ENCODE assay signal across 18 cellular contexts in the genomic region with DNA sequence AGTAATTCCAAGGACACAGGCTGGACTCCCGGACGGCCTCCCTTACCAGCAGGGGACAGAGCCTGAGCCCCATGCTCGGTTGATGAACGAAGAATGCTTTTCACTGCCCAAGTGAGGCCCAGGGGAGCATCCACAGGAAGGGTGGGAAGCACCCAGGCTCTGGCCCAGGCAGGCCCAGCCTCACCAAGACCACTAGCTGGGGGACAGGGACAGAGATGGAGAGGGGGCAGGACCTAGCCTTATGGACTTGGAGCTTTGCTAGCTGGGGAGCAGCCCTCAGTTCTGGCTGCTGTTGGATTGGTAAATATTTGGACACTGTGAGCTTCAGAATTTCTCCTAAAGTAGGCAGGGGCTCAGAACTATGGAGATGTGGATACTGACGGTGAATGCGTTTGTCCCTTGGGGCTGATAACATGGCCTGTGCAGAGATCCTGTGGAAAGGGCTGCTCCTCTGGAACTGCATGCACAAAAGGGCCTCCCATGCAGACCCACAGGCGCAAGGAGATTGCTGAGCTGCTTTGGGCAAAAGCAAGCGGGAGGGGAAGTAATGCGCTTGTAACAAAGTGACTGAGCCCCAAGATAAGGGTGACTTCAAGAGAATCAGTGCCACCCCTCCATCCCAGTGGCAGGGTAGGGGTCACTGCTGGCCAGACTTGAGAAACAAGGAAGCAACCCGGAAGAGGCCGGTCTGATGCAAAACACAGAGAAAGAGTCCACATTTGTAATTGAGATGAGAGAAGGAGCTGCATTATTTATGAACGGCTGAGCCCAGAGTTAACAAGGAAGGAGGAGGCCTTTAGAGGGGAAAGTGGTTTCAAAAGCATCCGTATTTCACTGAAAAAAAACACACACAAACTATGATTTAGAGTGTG.
A peak's percentile ranks its signal among the peaks of the same experiment; 100 is the strongest.
DNase-seq lines count a peak whose midpoint lies in the region; ATAC-seq, FAIRE-seq and TF ChIP-seq lines count a peak whose summit lies in the region.
"Had no signal": no experiment of that assay in that cellular context is flagged by ENCODE, and none has a peak within 500 bp of the region (broad histone marks: within the 10 kb centered on the region; RNA-seq: fewer than 3 reads in every experiment).

No MANE protein-coding gene starts in this region.

- no peak for FAIRE-seq in H1 (lab: Jason Lieb, UNC)
- FAIRE-seq: pancreas had no signal

- H3K4me3 ChIP-seq in OCI-LY7 (ENCODE audit: low read depth, low read length, poor library complexity, severe bottlenecking), result no peak overlapping the region
- no peak overlapping the region for H3K4me3 ChIP-seq in H1 (ENCODE audit: extremely low read depth in 1 of 4, insufficient read depth in 2 of 4, low read depth in 3 of 4, low read length in 4 of 4)
- H3K4me3 ChIP-seq: esophagus squamous epithelium, pancreas, thoracic aorta had no signal

- peak overlapping the region; percentile 53 for H3K27ac Mint-ChIP-seq in progenitor cell of endocrine pancreas

- CTCF ChIA-PET in OCI-LY7 (lab: Charles Lee; ENCODE audit: unreplicated experiment) (no interaction called here), H1 (lab: Charles Lee; ENCODE audit: partially characterized antibody) (no interaction called here)

- H3K4me2 ChIP-seq in OCI-LY7 (ENCODE audit: low read length), result no peak overlapping the region
- no peak overlapping the region for H3K4me2 ChIP-seq in H1 (ENCODE audit: insufficient read depth in 1 of 2, low read depth in 2 of 2, low read length in 2 of 2)

- no peak overlapping the region for H4K5ac ChIP-seq in H1 (ENCODE audit: insufficient read length, low read depth, low read length)

- no peak overlapping the region for H2BK20ac ChIP-seq in H1 (ENCODE audit: low read length)

- H3K9me3 ChIP-seq in OCI-LY7 (ENCODE audit: low read length) (no peaks in the 10 kb centered on the region), H1 (ENCODE audit: insufficient read depth in 2 of 2, low read depth in 1 of 2, low read length in 1 of 2) (peaks cover 0 to 6% of the 10 kb centered on the region in 2 experiments; a peak in 1 of 4 replicates)
- H3K9me3 ChIP-seq: esophagus squamous epithelium, pancreas, thoracic aorta had no signal

- H3K4me1 ChIP-seq in OCI-LY7 (ENCODE audit: insufficient read depth, low read length, poor library complexity, severe bottlenecking), result no peaks in the 10 kb centered on the region
- no peaks in the 10 kb centered on the region for H3K4me1 ChIP-seq in H1 (replicated peaks in 1 of 4; ENCODE audit: control insufficient read depth in 3 of 4, insufficient read depth in 4 of 4, low read length in 3 of 4)
- H3K4me1 ChIP-seq: pancreas had no signal

- 81% methylated on average over 13 of the region's 13 CpGs; no CpG with 5 or more reads in 1 of the 2 experiments for WGBS in H1 (ENCODE audit: extremely low coverage in 1 of 2, insufficient coverage in 1 of 2, insufficient read length in 1 of 2, insufficient replicate concordance in 2 of 2, low coverage in 1 of 2, low lambda C conversion rate in 2 of 2, missing lambda C conversion rate in 1 of 2), 2 experiments

- H3K14ac ChIP-seq in H1 (ENCODE audit: insufficient read length), result no peak overlapping the region

- no TSS peak for BruUV-seq in OCI-LY7 (replicated peaks; lab: Mats Ljungman, UMichigan)

- no peak overlapping the region for H3K4me3 Mint-ChIP-seq in progenitor cell of endocrine pancreas (ENCODE audit: low read depth)

- 0 out of 2 replicates have a peak overlapping the region, but pooled peaks have one; percentile 47 for H4K8ac ChIP-seq in H1 (ENCODE audit: extremely low read depth, insufficient read depth, low read length)

- TF ChIP-seq POLR2A in H1 (IDR thresholded peaks at IDR 0.05; ENCODE audit: control extremely low read depth in 1 of 2, low read depth in 2 of 2, low read length in 2 of 2), result no peak

- peak overlapping the region; percentile 40; the same call in 1 of the 2 replicates for H2AFZ ChIP-seq in OCI-LY7 (ENCODE audit: low read length)
- no peak overlapping the region for H2AFZ ChIP-seq in H1 (ENCODE audit: low read length)

- intact Hi-C loops in OCI-LY7 (cut with micrococcal nuclease; ENCODE audit: unreplicated experiment), result no loop called here

- H3K36me3 ChIP-seq in OCI-LY7 (ENCODE audit: insufficient read depth, low read length), result no peaks in the 10 kb centered on the region
- no peaks in the 10 kb centered on the region for H3K36me3 ChIP-seq in H1 (ENCODE audit: control insufficient read depth in 2 of 4, insufficient read depth in 4 of 4, low read length in 3 of 4)
- H3K36me3 ChIP-seq: esophagus squamous epithelium, pancreas, thoracic aorta had no signal

- POLR2A ChIA-PET in OCI-LY7 (lab: Charles Lee), result interaction anchor here (1.2 kb wide), 1 partner anchor 90 kb away, joined by 3 read pairs; no protein-coding TSS in a partner anchor
- POLR2A ChIA-PET in H1 (lab: Charles Lee; ENCODE audit: partially characterized antibody), result interaction anchor here (0.6 kb wide), 1 partner anchor 179 kb away, joined by 3 read pairs; no protein-coding TSS in a partner anchor

- no peak for TF ChIP-seq EP300 in H1 (IDR thresholded peaks at IDR 0.05; ENCODE audit: borderline replicate concordance in 1 of 2, low read depth in 2 of 2, low read length in 2 of 2)

- H3K9me2 ChIP-seq in OCI-LY7 (ENCODE audit: insufficient read depth, low read length), result no peaks in the 10 kb centered on the region

- H3K27ac ChIP-seq in OCI-LY7 (ENCODE audit: low read depth, low read length, poor library complexity, severe bottlenecking), result no peak overlapping the region
- H3K27ac ChIP-seq in H1 (ENCODE audit: low read depth, low read length), result no peak overlapping the region
- H3K27ac ChIP-seq: 22Rv1, esophagus squamous epithelium, pancreas, thoracic aorta had no signal

- H3K18ac ChIP-seq in H1 (ENCODE audit: extremely low read depth, low read length), result no peak overlapping the region

- H3K36me3 Mint-ChIP-seq in progenitor cell of endocrine pancreas (ENCODE audit: insufficient read depth), result no peaks in the 10 kb centered on the region

- no peak overlapping the region for H4K91ac ChIP-seq in H1 (replicated peaks; ENCODE audit: insufficient read length, low read length)

- ATAC-seq in GM18870 (IDR thresholded peaks at IDR 0.05; ENCODE audit: unreplicated experiment), result no peak

- no peak overlapping the region for H2BK15ac ChIP-seq in H1 (ENCODE audit: low read length)

- H4K20me1 ChIP-seq in OCI-LY7 (ENCODE audit: insufficient read depth, low read length) (no peaks in the 10 kb centered on the region), H1 (replicated peaks in 1 of 2; ENCODE audit: control insufficient read depth in 1 of 2, insufficient read depth in 2 of 2, low read length in 2 of 2) (no peaks in the 10 kb centered on the region)

- H3K4ac ChIP-seq in H1 (replicated peaks; ENCODE audit: insufficient read length, low read depth, low read length), result no peak overlapping the region

- H3K9me3 Mint-ChIP-seq in progenitor cell of endocrine pancreas (ENCODE audit: low read depth), result peaks cover 17% of the 10 kb centered on the region

- no peak overlapping the region for H3K56ac ChIP-seq in H1 (replicated peaks; ENCODE audit: insufficient read length, low read depth, low read length)

- no peak for TF ChIP-seq RAD21 in H1 (IDR thresholded peaks at IDR 0.05 in 1 of 2, conservative IDR thresholded peaks at IDR 0.05 in 1 of 2; ENCODE audit: low read depth in 2 of 2, low read length in 2 of 2)

- H3K23me2 ChIP-seq in H1 (ENCODE audit: low read depth, low read length), result no peaks in the 10 kb centered on the region

- H3K4me1 Mint-ChIP-seq in progenitor cell of endocrine pancreas (ENCODE audit: low read depth), result peaks cover 9% of the 10 kb centered on the region

- H3K27me3 ChIP-seq in H1 (replicated peaks in 1 of 4; ENCODE audit: control insufficient read depth in 3 of 4, extremely low read depth in 1 of 4, insufficient read depth in 3 of 4, low read length in 3 of 4), result no peaks in the 10 kb centered on the region
- H3K27me3 ChIP-seq: esophagus squamous epithelium, pancreas had no signal

- peaks cover 6% of the 10 kb centered on the region for H3K27me3 Mint-ChIP-seq in progenitor cell of endocrine pancreas

- no peak overlapping the region for H2BK5ac ChIP-seq in H1 (ENCODE audit: low read depth, low read length)

- no peak overlapping the region for H2AK5ac ChIP-seq in H1 (ENCODE audit: low read depth, low read length)

- no peaks in the 10 kb centered on the region for H3K79me1 ChIP-seq in H1 (ENCODE audit: low read depth, low read length)

- no peak overlapping the region for H3K23ac ChIP-seq in H1 (ENCODE audit: insufficient read length)

- TF ChIP-seq CTCF in OCI-LY7 (conservative IDR thresholded peaks at IDR 0.05; ENCODE audit: low read length) (no peak), H1 (IDR thresholded peaks at IDR 0.05; ENCODE audit: control extremely low read depth in 1 of 3, insufficient read depth in 1 of 3, low read depth in 1 of 3, low read length in 3 of 3) (no peak), progenitor cell of endocrine pancreas (IDR thresholded peaks at IDR 0.05; ENCODE audit: unreplicated experiment) (no peak)

- H3K79me2 ChIP-seq in OCI-LY7 (ENCODE audit: insufficient read depth, low read depth, low read length), result no peaks in the 10 kb centered on the region
- H3K79me2 ChIP-seq in H1 (ENCODE audit: control insufficient read depth in 1 of 2, insufficient read depth in 2 of 2, low read length in 2 of 2), result no peaks in the 10 kb centered on the region

- H2BK12ac ChIP-seq in H1 (ENCODE audit: low read depth, low read length), result no peak overlapping the region

- DNase-seq in NOMO-1 (lab: John Stamatoyannopoulos, UW; ENCODE audit: unreplicated experiment in 2 of 2) (peak; percentile 16 to 31), NOMO-1 treated with dmso at 0.1 percent for 144 hours (lab: John Stamatoyannopoulos, UW; ENCODE audit: unreplicated experiment) (no peak), OCI-LY7 (ENCODE audit: low spot score) (no peak), H1 (ENCODE audit: low read depth in 1 of 2, low spot score in 2 of 2) (no peak), progenitor cell of endocrine pancreas (ENCODE audit: low spot score, unreplicated experiment) (no peak), AML-193 (lab: John Stamatoyannopoulos, UW) (no peak), NCI-H446 (lab: John Stamatoyannopoulos, UW) (no peak)
- DNase-seq: activated CD4-positive, alpha-beta T cell treated with anti-CD3 and anti-CD28 coated beads, Interleukin-2, amount 50 U/mL, for 1 hour; esophagus squamous epithelium; islet precursor cell; KBM-7; NCI-H345; pancreas; SHP77 treated with DMSO at 0.1 percent for 48 hours; stimulated activated CD4-positive, alpha-beta T cell treated with anti-CD3 and anti-CD28 coated beads, Interleukin-4, amount 100 ng/mL, for 24 hours had no signal

- H3K9ac ChIP-seq in H1 (replicated peaks in 1 of 4; ENCODE audit: extremely low read depth in 1 of 4, low read depth in 3 of 4, low read length in 3 of 4), result no peak overlapping the region

- H2BK120ac ChIP-seq in H1 (replicated peaks; ENCODE audit: low read depth, low read length), result no peak overlapping the region

TF ChIP-seq in H1, 55 proteins besides CTCF, POLR2A, EP300 and RAD21 (continues in another document):
- no peak for TF ChIP-seq GTF2F1 (IDR thresholded peaks at IDR 0.05; ENCODE audit: borderline replicate concordance, low read depth, low read length)
- TF ChIP-seq SP4 (IDR thresholded peaks at IDR 0.05; ENCODE audit: low read length), result no peak
- TF ChIP-seq, protein P1, sequence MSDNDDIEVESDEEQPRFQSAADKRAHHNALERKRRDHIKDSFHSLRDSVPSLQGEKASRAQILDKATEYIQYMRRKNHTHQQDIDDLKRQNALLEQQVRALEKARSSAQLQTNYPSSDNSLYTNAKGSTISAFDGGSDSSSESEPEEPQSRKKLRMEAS (IDR thresholded peaks at IDR 0.05), result no peak
- no peak for TF ChIP-seq SIX5 (IDR thresholded peaks at IDR 0.05; ENCODE audit: low read depth, low read length)

Comparison
In these comparisons a context has a peak if more than half of its experiments do, and no peak if none do; other contexts are left out.
1. DNase-seq: peak in NOMO-1 (2 of 2); none in NOMO-1 treated with dmso at 0.1 percent for 144 hours (single experiment), OCI-LY7 (single experiment), H1 (0 of 2), progenitor cell of endocrine pancreas (single experiment), AML-193 (0 of 2) and NCI-H446 (0 of 2).